ENCODE assay signal across 8 cellular contexts in genomic region chr13:35818577-35819165, GRCh38.
A peak's percentile ranks its signal among the peaks of the same experiment; 100 is the strongest.
DNase-seq lines count a peak whose midpoint lies in the region; ATAC-seq and TF ChIP-seq lines count a peak whose summit lies in the region.

No MANE protein-coding gene starts in this region.

- no peaks in the 10 kb centered on the region for H3K79me2 ChIP-seq in PC-3 (ENCODE audit: low read length)

- H3K27ac ChIP-seq in PC-3 (ENCODE audit: low read length) (no peak overlapping the region), esophagus squamous epithelium (peak overlapping the region in 3 of 4 donors; percentile 18 to 66 (median 60))

- no peak overlapping the region for H3K4me2 ChIP-seq in PC-3 (ENCODE audit: low read length)

- TF ChIP-seq CTCF in PC-3 (conservative IDR thresholded peaks at IDR 0.05; ENCODE audit: low read depth, low read length) = peak; percentile 62
- TF ChIP-seq CTCF in esophagus squamous epithelium (IDR thresholded peaks at IDR 0.05) = peak in 4 of 6 experiments; percentile 43 to 66 (median 51)

- no peak for TF ChIP-seq POLR2A in esophagus squamous epithelium (IDR thresholded peaks at IDR 0.05)

- H3K4me1 ChIP-seq in PC-3 (ENCODE audit: insufficient read depth, low read length) (no peaks in the 10 kb centered on the region), esophagus squamous epithelium (peaks cover 0 to 9% (median 3%) of the 10 kb centered on the region in 3 donors)

- H4K20me1 ChIP-seq in PC-3 (ENCODE audit: low read length) = no peaks in the 10 kb centered on the region

- no peaks in the 10 kb centered on the region for H3K9me2 ChIP-seq in PC-3 (replicated peaks; ENCODE audit: low read length)

- H3K27me3 ChIP-seq in PC-3 (ENCODE audit: low read length) (0 out of 2 replicates have a peak, but pooled peaks cover 7% of the 10 kb centered on the region), esophagus squamous epithelium (no peaks in the 10 kb centered on the region)

- H3K9me3 ChIP-seq in PC-3 (ENCODE audit: low read length) (no peaks in the 10 kb centered on the region), esophagus squamous epithelium (no peaks in the 10 kb centered on the region)

- H3K4me3 ChIP-seq in PC-3 (ENCODE audit: low read length) (no peak overlapping the region), esophagus squamous epithelium (no peak overlapping the region)

- POLR2A ChIA-PET in PC-3 (lab: Charles Lee; ENCODE audit: unreplicated experiment) = no interaction called here

- CTCF ChIA-PET in PC-3 (lab: Charles Lee) = interaction anchor here (0.6 to 1.7 kb wide), 3 partner anchors 16 to 135 kb away, joined by 3 to 5 read pairs (median 4); no protein-coding TSS in a partner anchor

- DNase-seq in D341Med (ENCODE audit: low spot score) (peak; percentile 45), PC-3 (peak; percentile 44), esophagus squamous epithelium (lab: John Stamatoyannopoulos, UW) (no peak), pons (ENCODE audit: low spot score) (peak; percentile 67), nucleus accumbens (lab: John Stamatoyannopoulos, UW) (no peak)

- intact Hi-C loops in PC-3 (cut with micrococcal nuclease) (loop anchor here (2.0 to 10.0 kb wide), 2 partner anchors 138 to 604 kb away; no protein-coding TSS in a partner anchor), esophagus squamous epithelium (cut with DNase I) (no loop called here)

- ATAC-seq in HG03342 (IDR thresholded peaks at IDR 0.05; ENCODE audit: unreplicated experiment) = peak; percentile 55
- ATAC-seq in PC-3 = peak; percentile 51; the same call in 1 of the 2 replicates
- no peak for ATAC-seq in HG02571 (IDR thresholded peaks at IDR 0.05; ENCODE audit: unreplicated experiment)
- ATAC-seq in esophagus mucosa = no peak

- H3K36me3 ChIP-seq in PC-3 (ENCODE audit: low read depth, low read length) (no peaks in the 10 kb centered on the region), esophagus squamous epithelium (no peaks in the 10 kb centered on the region)

- 54% methylated on average over 4 of the region's 4 CpGs for WGBS in esophagus squamous epithelium, 2 donors

- no peak overlapping the region for H3K9ac ChIP-seq in PC-3 (ENCODE audit: low read length)

- no TSS peak for BruUV-seq in PC-3 (replicated peaks; lab: Mats Ljungman, UMichigan)

- no peak overlapping the region for H2AFZ ChIP-seq in PC-3 (ENCODE audit: low read length)

- no peaks in the 10 kb centered on the region for H3F3A ChIP-seq in PC-3 (ENCODE audit: low read length, unreplicated experiment)

Comparison
In these comparisons a context has a peak if more than half of its experiments do, and no peak if none do; other contexts are left out.
1. DNase-seq: peak in D341Med (single experiment), PC-3 (single experiment) and pons (single experiment); none in esophagus squamous epithelium (single experiment) and nucleus accumbens (0 of 56).
2. ATAC-seq: peak in HG03342 (single experiment) and PC-3 (single experiment); none in HG02571 (single experiment) and esophagus mucosa (single experiment).